ENCODE assay signal across 10 cellular contexts in genomic region chr2:9655441-9656269, GRCh38. TPM values are rescaled to one million over a fixed set of nuclear protein-coding genes. Genes with fewer than 3 reads are reported as not detected.
DNase-seq lines count a peak whose midpoint lies in the region; ATAC-seq, FAIRE-seq and TF ChIP-seq lines count a peak whose summit lies in the region.
"Had no signal": no experiment of that assay in that cellular context is flagged by ENCODE, and none has a peak within 500 bp of the region (broad histone marks: within the 10 kb centered on the region; RNA-seq: fewer than 3 reads in every experiment).

No MANE protein-coding gene starts in this region.

- H3K4me2 ChIP-seq in A549 = peak overlapping the region; percentile 69

- CTCF ChIA-PET in A549 (lab: Yijun Ruan, JAX) = interaction anchor here (1.1 to 3.2 kb wide), 7 partner anchors 16 to 144 kb away, joined by 3 to 16 read pairs (median 4); partner anchors contain the start of gene ADAM17

- H3K9me3 Mint-ChIP-seq in immature natural killer cell = no peaks in the 10 kb centered on the region
- H3K9me3 Mint-ChIP-seq: activated naive CD4-positive, alpha-beta T cell treated with anti-CD3 and anti-CD28 coated beads, Interleukin-2, amount 50 U/mL, for 24 hours had no signal

- H3K4me3 Mint-ChIP-seq in immature natural killer cell = peak overlapping the region; percentile 56 to 75 (median 67)
- H3K4me3 Mint-ChIP-seq: activated naive CD4-positive, alpha-beta T cell treated with anti-CD3 and anti-CD28 coated beads, Interleukin-2, amount 50 U/mL, for 24 hours had no signal

- POLR2A ChIA-PET in A549 (lab: Yijun Ruan, JAX) = interaction anchor here (0.6 to 7.2 kb wide), 6 partner anchors 17 to 97 kb away, joined by 3 to 62 read pairs (median 6); partner anchors contain the start of gene YWHAQ

- peak overlapping the region; percentile 84 to 86 for H3K27ac ChIP-seq in A549
- H3K27ac ChIP-seq: thoracic aorta had no signal

- 46% methylated on average over 13 of the region's 13 CpGs for WGBS in A549 (ENCODE audit: missing lambda C conversion rate)

- peaks cover 3 to 6% (median 4%) of the 10 kb centered on the region in 3 donors for H3K27me3 Mint-ChIP-seq in immature natural killer cell (ENCODE audit: low read depth in 3 of 3)
- H3K27me3 Mint-ChIP-seq: activated naive CD4-positive, alpha-beta T cell treated with anti-CD3 and anti-CD28 coated beads, Interleukin-2, amount 50 U/mL, for 24 hours had no signal

- peak; percentile 45 to 73 for ATAC-seq in A549
- peak; percentile 52 for ATAC-seq in GM21737 (IDR thresholded peaks at IDR 0.05; ENCODE audit: unreplicated experiment)

- H3K27ac Mint-ChIP-seq in immature natural killer cell = peak overlapping the region; percentile 79 to 92 (median 86)
- H3K27ac Mint-ChIP-seq: activated naive CD4-positive, alpha-beta T cell treated with anti-CD3 and anti-CD28 coated beads, Interleukin-2, amount 50 U/mL, for 24 hours had no signal

- TF ChIP-seq EP300 in A549 (IDR thresholded peaks at IDR 0.05) = peak; percentile 15 to 20; a peak in 1 of 5 replicates

- peaks cover 0 to 4% (median 0%) of the 10 kb centered on the region in 3 donors for H3K36me3 Mint-ChIP-seq in immature natural killer cell
- H3K36me3 Mint-ChIP-seq: activated naive CD4-positive, alpha-beta T cell treated with anti-CD3 and anti-CD28 coated beads, Interleukin-2, amount 50 U/mL, for 24 hours had no signal

- no peak for TF ChIP-seq CTCF in A549 (IDR thresholded peaks at IDR 0.05)
- no peak for TF ChIP-seq CTCF in GM10266 (IDR thresholded peaks at IDR 0.05; ENCODE audit: control insufficient read depth, insufficient read depth, low read depth, missing control alignments)

- no peak for FAIRE-seq in A549 (lab: Jason Lieb, UNC)

- peaks cover 50% of the 10 kb centered on the region for H3K4me1 ChIP-seq in A549

- no peak overlapping the region for H3K4me3 ChIP-seq in A549
- H3K4me3 ChIP-seq: thoracic aorta had no signal

- peaks cover 31 to 44% of the 10 kb centered on the region in 2 donors for H3K4me1 Mint-ChIP-seq in immature natural killer cell

- no peak for TF ChIP-seq POLR2A in A549 (IDR thresholded peaks at IDR 0.05; ENCODE audit: low read length)

- TF ChIP-seq RAD21 in A549 (conservative IDR thresholded peaks at IDR 0.05 in 1 of 2, IDR thresholded peaks at IDR 0.05 in 1 of 2) = no peak

- DNase-seq in A549 (ENCODE audit: low read depth in 1 of 2, low spot score in 1 of 2) (peak in 1 of 2 experiments; percentile 73), immature natural killer cell (peak in 2 of 3 donors; percentile 24 to 42), SK-N-DZ (ENCODE audit: low spot score) (no peak), LoVo (ENCODE audit: low spot score) (no peak), GM10266 (ENCODE audit: extremely low spot score) (no peak), NCI-H774 (lab: John Stamatoyannopoulos, UW) (no peak)
- DNase-seq in activated CD4-positive, CD25-positive, alpha-beta regulatory T cell treated with anti-CD3 and anti-CD28 coated beads, Interleukin-2, amount 50 U/mL, for 16 hours (ENCODE audit: low read depth, low spot score) = peak; percentile 46

- H3K9me3 ChIP-seq in A549 = no peaks in the 10 kb centered on the region
- H3K9me3 ChIP-seq: thoracic aorta had no signal

TF ChIP-seq in A549, 52 proteins besides CTCF, POLR2A, EP300 and RAD21:
- TF ChIP-seq NFE2L2 (conservative IDR thresholded peaks at IDR 0.05; ENCODE audit: low read length) (0 out of 2 replicates have a peak, but pooled peaks have one; percentile 32), HEYL (CRISPR knock-in tag; IDR thresholded peaks at IDR 0.05) (no peak), MAZ (IDR thresholded peaks at IDR 0.05; ENCODE audit: borderline replicate concordance, low read depth, low read length) (no peak), GATA3 (IDR thresholded peaks at IDR 0.05; ENCODE audit: borderline replicate concordance) (peak; percentile 78; the same call in 1 of the 2 replicates), CBX2 (IDR thresholded peaks at IDR 0.05; ENCODE audit: borderline replicate concordance, low read depth) (no peak), MAFK (IDR thresholded peaks at IDR 0.05; ENCODE audit: partially characterized antibody) (peak; percentile 87), CHD4 (IDR thresholded peaks at IDR 0.05; ENCODE audit: borderline replicate concordance) (peak; percentile 43; the same call in 1 of the 2 replicates), FOSL2 (IDR thresholded peaks at IDR 0.05) (peak; percentile 52; the same call in 1 of the 2 replicates), FOSL2 (CRISPR knock-in tag; IDR thresholded peaks at IDR 0.05) (peak; percentile 70)

RNA-seq across cellular contexts. Expression of gene YWHAQ, which starts 24.9 kb away (rescaled TPM):
- polyA plus RNA-seq in A549 (2011; rRNA removed) = 672 and 833 TPM in 2 replicates
- 326 and 355 TPM in 2 replicates for polyA plus RNA-seq in A549 (2012; cell fraction: cytosol; rRNA removed)
- polyA plus RNA-seq in A549 (2012; cell fraction: nucleus; rRNA removed) = 176 and 207 TPM in 2 replicates
- 661 to 703 TPM (median 686 TPM) in 3 replicates for polyA plus RNA-seq in A549 (2017; fragmentation: RNase III; extraction: RNeasy Plus Mini Kit Qiagen cat#74134 plus additional on column Dnase treatment)
- 310 and 393 TPM in 2 replicates for polyA minus RNA-seq in A549 (2011; rRNA and poly(A)+ RNA removed)
- 100 to 1,000 TPM; 406 to 761 (median 479) TPM for polyA plus RNA-seq in immature natural killer cell
- 453 and 489 TPM in 2 replicates for polyA plus RNA-seq in SK-N-DZ (2014; cell fraction: cytosol; rRNA removed)
- polyA plus RNA-seq in SK-N-DZ (2014; cell fraction: nucleus; rRNA removed) = 228 and 247 TPM in 2 replicates

Comparison
In these comparisons a context has a peak if more than half of its experiments do, and no peak if none do; other contexts are left out.
1. DNase-seq: peak in activated CD4-positive, CD25-positive, alpha-beta regulatory T cell treated with anti-CD3 and anti-CD28 coated beads, Interleukin-2, amount 50 U/mL, for 16 hours (single experiment) and immature natural killer cell (2 of 3); none in SK-N-DZ (single experiment), LoVo (single experiment), GM10266 (single experiment) and NCI-H774 (single experiment).